Comparison of ENCODE assay signal across 8 cellular contexts in the genomic region with DNA sequence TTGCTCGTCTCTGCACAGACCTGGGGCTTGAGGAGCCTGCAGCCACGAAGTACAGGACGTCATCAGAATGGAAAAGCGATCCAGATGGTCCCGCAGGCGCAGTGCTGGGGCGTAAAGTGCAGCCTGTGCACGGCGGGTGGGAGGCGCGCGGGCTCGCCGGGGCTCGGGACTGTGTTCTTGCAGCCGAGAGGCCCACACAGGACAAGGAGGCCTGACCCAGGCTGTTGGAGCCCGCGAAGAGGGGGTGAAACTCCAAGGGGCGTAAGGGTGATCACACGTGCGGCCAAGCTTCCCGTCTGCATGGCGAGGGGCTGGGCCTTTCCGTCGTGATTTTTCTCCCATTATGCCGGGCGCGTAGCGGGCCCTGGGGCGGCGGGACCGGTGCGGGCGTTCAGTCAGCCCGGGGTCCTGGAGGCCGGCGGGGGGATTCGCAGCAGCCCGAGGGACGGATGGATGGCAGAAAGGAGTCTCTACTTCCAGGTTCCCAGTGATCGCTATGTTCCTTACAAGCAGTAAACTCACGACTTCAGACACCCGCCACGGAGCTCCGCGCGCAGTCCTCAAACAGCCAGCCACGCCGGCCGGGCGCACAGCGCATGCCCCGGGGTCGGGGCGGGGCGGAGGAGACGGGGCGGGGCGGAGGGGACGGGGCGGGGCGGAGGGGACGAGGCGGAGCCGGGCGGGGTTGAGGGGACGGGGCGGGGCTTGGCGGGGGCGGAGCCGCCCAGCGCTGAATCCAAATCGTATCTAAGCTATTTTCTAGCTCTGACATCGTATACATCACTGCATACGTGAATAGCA.
A peak's percentile ranks its signal among the peaks of the same experiment; 100 is the strongest.
DNase-seq lines count a peak whose midpoint lies in the region; ATAC-seq, FAIRE-seq and TF ChIP-seq lines count a peak whose summit lies in the region.

No MANE protein-coding gene starts in this region.

- TF ChIP-seq POLR2A in GM12891 (IDR thresholded peaks at IDR 0.05; ENCODE audit: low read depth, low read length): no peak

- H3K4me3 ChIP-seq in fibroblast of the aortic adventitia (ENCODE audit: low read depth, low read length): peak overlapping the region; percentile 81

- DNase-seq in GM12891 (ENCODE audit: insufficient read length, low spot score) (peak; percentile 55), HS-5 (ENCODE audit: low read depth) (peak; percentile 49), RPMI8226 (peak; percentile 76), fibroblast of the aortic adventitia (ENCODE audit: low read depth) (peak; percentile 87), nephron progenitor cell (peak; percentile 87)
- DNase-seq in activated effector memory CD4-positive, alpha-beta T cell treated with Interleukin-2 at 50 U/mL for 16 hours: peak; percentile 75
- peak; percentile 69 for DNase-seq in stimulated activated naive CD4-positive, alpha-beta T cell treated with Interleukin-2 at 50 U/mL for 16 hours (lab: John Stamatoyannopoulos, UW)

- H3K27me3 Mint-ChIP-seq in nephron progenitor cell (ENCODE audit: low read depth, poor library complexity): peaks cover 12% of the 10 kb centered on the region

- peaks cover 8% of the 10 kb centered on the region for H3K36me3 Mint-ChIP-seq in nephron progenitor cell (ENCODE audit: low read depth)

- TF ChIP-seq CTCF in fibroblast of the aortic adventitia (IDR thresholded peaks at IDR 0.05; ENCODE audit: insufficient read depth, low read length): no peak
- TF ChIP-seq CTCF in nephron progenitor cell (IDR thresholded peaks at IDR 0.05): no peak

- H3K4me1 Mint-ChIP-seq in nephron progenitor cell: peaks cover 14% of the 10 kb centered on the region

- no peak for FAIRE-seq in GM12891 (lab: Jason Lieb, UNC)

- ATAC-seq in HG03039 (IDR thresholded peaks at IDR 0.05; ENCODE audit: unreplicated experiment): no peak

- H3K27ac Mint-ChIP-seq in nephron progenitor cell: no peak overlapping the region

- H3K9me3 Mint-ChIP-seq in nephron progenitor cell: peaks cover 45% of the 10 kb centered on the region

- H3K4me3 Mint-ChIP-seq in nephron progenitor cell: peak overlapping the region; percentile 75

TF ChIP-seq in GM12891, 5 proteins besides CTCF, POLR2A, EP300 and RAD21:
- TF ChIP-seq TAF1 (IDR thresholded peaks at IDR 0.05; ENCODE audit: low read depth, low read length) (no peak), POU2F2 (IDR thresholded peaks at IDR 0.05; ENCODE audit: low read depth, low read length) (no peak), PAX5 (IDR thresholded peaks at IDR 0.05; ENCODE audit: insufficient read depth, low read length, severe bottlenecking) (no peak), POLR2AphosphoS5 (IDR thresholded peaks at IDR 0.05; ENCODE audit: low read depth, low read length) (no peak), SPI1 (IDR thresholded peaks at IDR 0.05; ENCODE audit: low read depth, low read length) (no peak)
